Comparison of ENCODE assay signal across 8 cellular contexts in genomic region chr1:1889847-1890505, GRCh38. TPM values are rescaled to one million over a fixed set of nuclear protein-coding genes. Genes with fewer than 3 reads are reported as not detected.
DNase-seq lines count a peak whose midpoint lies in the region; ATAC-seq, FAIRE-seq and TF ChIP-seq lines count a peak whose summit lies in the region.

No MANE protein-coding gene starts in this region.

- FAIRE-seq in kidney (lab: Jason Lieb, UNC) (no peak), RCC 7860 (lab: Jason Lieb, UNC) (no peak)

- no peaks in the 10 kb centered on the region for H3K36me3 ChIP-seq in kidney (ENCODE audit: control insufficient read depth in 1 of 2, insufficient read depth in 2 of 2, low read length in 2 of 2)

- intact Hi-C loops in kidney (cut with DNase I) = no loop called here

- ATAC-seq in GM19328 (IDR thresholded peaks at IDR 0.05; ENCODE audit: unreplicated experiment) (peak; percentile 24), HG03520 (IDR thresholded peaks at IDR 0.05; ENCODE audit: unreplicated experiment) (peak; percentile 23)

- TF ChIP-seq CTCF in C4-2B (conservative IDR thresholded peaks at IDR 0.05) = no peak
- TF ChIP-seq CTCF in cardiac fibroblast (IDR thresholded peaks at IDR 0.05; ENCODE audit: low read depth, low read length) = no peak
- TF ChIP-seq CTCF in kidney (IDR thresholded peaks at IDR 0.05; ENCODE audit: borderline replicate concordance, extremely low read depth, insufficient read depth) = no peak

- peak overlapping the region; percentile 69 to 77 for H3K9ac ChIP-seq in kidney (ENCODE audit: low read length in 2 of 2)

- peaks cover 12 to 17% of the 10 kb centered on the region in 2 donors for H3K4me1 ChIP-seq in kidney (ENCODE audit: control insufficient read depth in 1 of 2, insufficient read depth in 1 of 2, low read depth in 1 of 2, low read length in 2 of 2)

- H3K27ac ChIP-seq in C4-2B (peak overlapping the region; percentile 83), kidney (ENCODE audit: low read depth in 2 of 2, low read length in 2 of 2) (peak overlapping the region; percentile 63 to 83)

- H3K4me3 ChIP-seq in cardiac fibroblast (replicated peaks in 1 of 2; ENCODE audit: low read depth in 2 of 2, low read length in 2 of 2) (peak overlapping the region; percentile 83 to 84), kidney (ENCODE audit: low read length in 2 of 2) (peak overlapping the region; percentile 68 to 76)

- H3K9me3 ChIP-seq in kidney (ENCODE audit: control insufficient read depth in 1 of 2, low read length in 2 of 2) = no peaks in the 10 kb centered on the region

- peak in 4 of 5 experiments; percentile 10 to 61 (median 38) for DNase-seq in T-helper 2 cell
- peak; percentile 50 to 53 for DNase-seq in cardiac fibroblast (ENCODE audit: low read depth in 2 of 2)
- DNase-seq in kidney = peak; percentile 87
- DNase-seq in stimulated activated CD4-positive, alpha-beta T cell treated with anti-CD3 and anti-CD28 coated beads, Interleukin-4, amount 100 ng/mL, for 1 hour = peak; percentile 47
- no peak for DNase-seq in RCC 7860 (ENCODE audit: low spot score)

RNA-seq across cellular contexts. Expression of gene GNB1, which starts 0.9 kb away (rescaled TPM):
- 347 TPM for total RNA-seq in kidney
- polyA plus RNA-seq in kidney (ENCODE audit: insufficient read depth, low read depth, low replicate concordance) = 144 TPM

RNA-seq across cellular contexts. Expression of gene CALML6, which starts 25.1 kb away (rescaled TPM):
- 0.13 TPM for total RNA-seq in kidney
- polyA plus RNA-seq in kidney (ENCODE audit: insufficient read depth, low read depth, low replicate concordance) = 1.2 TPM

RNA-seq across cellular contexts. Expression of gene TMEM52, which starts 29.1 kb away (rescaled TPM):
- 0.50 TPM for total RNA-seq in kidney
- polyA plus RNA-seq in kidney (ENCODE audit: insufficient read depth, low read depth, low replicate concordance) = 5.1 TPM
